8 cellular contexts compared by ENCODE assay signal in genomic region chr17:35587074-35587961, GRCh38. TPM values are rescaled to one million over a fixed set of nuclear protein-coding genes. Genes with fewer than 3 reads are reported as not detected.
DNase-seq lines count a peak whose midpoint lies in the region; ATAC-seq and TF ChIP-seq lines count a peak whose summit lies in the region.

AP2B1 (plus strand) TSS chr17:35587322; CDS start chr17:35594031, 6,709 bp downstream.

- H3K4me1 Mint-ChIP-seq in activated T-cell treated with anti-CD3 and anti-CD28 coated beads, Interleukin-2, amount 50 U/mL, for 24 hours (ENCODE audit: low read depth) = peaks cover 30% of the 10 kb centered on the region

- H3K4me1 ChIP-seq in esophagus (ENCODE audit: control insufficient read depth in 2 of 2, insufficient read depth in 2 of 2, low read length in 1 of 2) = no peaks in the 10 kb centered on the region
- H3K4me1 ChIP-seq in mucosa of stomach (ENCODE audit: control insufficient read depth, insufficient read depth, low read length) = peaks cover 8% of the 10 kb centered on the region

- ATAC-seq in GM21619 (IDR thresholded peaks at IDR 0.05; ENCODE audit: unreplicated experiment) = peak; percentile 87

- peak within 1 kb of the TSS; percentile 91 for H3K9ac ChIP-seq in mucosa of stomach (ENCODE audit: low read length)

- peak within 1 kb of the TSS; percentile 98 for H3K4me3 Mint-ChIP-seq in activated T-cell treated with anti-CD3 and anti-CD28 coated beads, Interleukin-2, amount 50 U/mL, for 24 hours

- DNase-seq in DMS153 (lab: John Stamatoyannopoulos, UW) (peak; percentile 90), KBM-7 (peak; percentile 98)
- DNase-seq in activated T-cell treated with anti-CD3 and anti-CD28 coated beads, Interleukin-2, amount 50 U/mL, for 24 hours = peak; percentile 99
- peak; percentile 96 to 99 for DNase-seq in stimulated activated CD8-positive, alpha-beta memory T cell treated with anti-CD3 and anti-CD28 coated beads, Interleukin-7, amount 100 ng/mL, for 1 hour (ENCODE audit: low read depth in 2 of 2)

- 0% methylated on average over 49 to 50 of the region's 50 CpGs for WGBS in esophagus, 2 donors

- H3K9me3 ChIP-seq in esophagus (ENCODE audit: control insufficient read depth in 2 of 2, insufficient read depth in 1 of 2, low read depth in 1 of 2, low read length in 1 of 2) (no peaks in the 10 kb centered on the region), mucosa of stomach (ENCODE audit: control insufficient read depth, low read length) (no peaks in the 10 kb centered on the region)

- H3K36me3 ChIP-seq in esophagus (ENCODE audit: control insufficient read depth in 2 of 2, insufficient read depth in 2 of 2, low read length in 1 of 2) = no peaks in the 10 kb centered on the region
- no peaks in the 10 kb centered on the region for H3K36me3 ChIP-seq in mucosa of stomach (ENCODE audit: control insufficient read depth, insufficient read depth, low read length)

- no peaks in the 10 kb centered on the region for H3K27me3 ChIP-seq in esophagus (ENCODE audit: control insufficient read depth in 1 of 2, insufficient read depth in 2 of 2, low read length in 2 of 2)
- no peaks in the 10 kb centered on the region for H3K27me3 ChIP-seq in mucosa of stomach (ENCODE audit: control insufficient read depth, insufficient read depth, low read length)

- H3K27ac Mint-ChIP-seq in activated T-cell treated with anti-CD3 and anti-CD28 coated beads, Interleukin-2, amount 50 U/mL, for 24 hours = peak within 1 kb of the TSS; percentile 98

- H3K4me3 ChIP-seq in esophagus (ENCODE audit: low read depth in 1 of 2, low read length in 2 of 2) (peak within 1 kb of the TSS; percentile 72 to 92), mucosa of stomach (ENCODE audit: low read length) (peak within 1 kb of the TSS; percentile 75)

- peak within 1 kb of the TSS; percentile 86 to 96 for H3K27ac ChIP-seq in esophagus (ENCODE audit: low read depth in 2 of 2, low read length in 1 of 2)

- no peaks in the 10 kb centered on the region for H3K9me3 Mint-ChIP-seq in activated T-cell treated with anti-CD3 and anti-CD28 coated beads, Interleukin-2, amount 50 U/mL, for 24 hours

- no peaks in the 10 kb centered on the region for H3K27me3 Mint-ChIP-seq in activated T-cell treated with anti-CD3 and anti-CD28 coated beads, Interleukin-2, amount 50 U/mL, for 24 hours

- in situ Hi-C loops in KBM-7 (cut with MboI; ENCODE audit: low pct_unique_long_range_greater_than_20kb, low sequenced_read_pairs) = no loop called here

- H3K36me3 Mint-ChIP-seq in activated T-cell treated with anti-CD3 and anti-CD28 coated beads, Interleukin-2, amount 50 U/mL, for 24 hours (ENCODE audit: low read depth) = peaks cover 14% of the 10 kb centered on the region

TF ChIP-seq in PFSK-1, 5 proteins besides CTCF, POLR2A, EP300 and RAD21:
- TF ChIP-seq SIN3A (IDR thresholded peaks at IDR 0.05; ENCODE audit: borderline replicate concordance, insufficient read depth, low read length) (0 out of 2 replicates have a peak, but pooled peaks have one; percentile 6), FOXP2 (optimal IDR thresholded peaks at IDR 0.05; ENCODE audit: borderline replicate concordance, extremely low read depth, extremely low read length, insufficient read depth) (peak; percentile 58), TAF1 (IDR thresholded peaks at IDR 0.05; ENCODE audit: borderline replicate concordance, insufficient read depth, low read length) (peak; percentile 78), POLR2AphosphoS5 (IDR thresholded peaks at IDR 0.05; ENCODE audit: low read depth, low read length) (peak; percentile 80), REST (IDR thresholded peaks at IDR 0.05; ENCODE audit: insufficient read depth in 1 of 2, low read depth in 2 of 2, low read length in 2 of 2) (0 out of 4 replicates have a peak, but pooled peaks of 1 of the 2 experiments have one; percentile 39)

RNA-seq across cellular contexts. Expression of gene AP2B1, which starts in this region (rescaled TPM):
- 78.4 TPM for polyA plus RNA-seq in PFSK-1 (2012; ENCODE audit: insufficient read length, low read depth)
- 10 to 100 TPM; 13.2 to 14.3 TPM for polyA plus RNA-seq in esophagus

Comparison
In these comparisons a context has a peak if more than half of its experiments do, and no peak if none do; other contexts are left out.
1. Peak in every context shown above with its lines: DNase-seq, ATAC-seq, H3K4me3 ChIP-seq and H3K27ac ChIP-seq.